10 cellular contexts compared by ENCODE assay signal in genomic region chr18:45517181-45517741, GRCh38.
A peak's percentile ranks its signal among the peaks of the same experiment; 100 is the strongest.
DNase-seq lines count a peak whose midpoint lies in the region; ATAC-seq and TF ChIP-seq lines count a peak whose summit lies in the region.
"Had no signal": no experiment of that assay in that cellular context is flagged by ENCODE, and none has a peak within 500 bp of the region (broad histone marks: within the 10 kb centered on the region; RNA-seq: fewer than 3 reads in every experiment).

No MANE protein-coding gene starts in this region.

- peak; percentile 84 to 85 for ATAC-seq in left cardiac atrium

- intact Hi-C loops in ascending aorta (cut with DNase I): loop anchor here (5.0 to 10.0 kb wide), 2 partner anchors 190 to 1398 kb away; partner anchors contain the start of genes KATNAL2 and PIAS2
- intact Hi-C loops in left cardiac atrium (cut with DNase I): no loop called here
- intact Hi-C loops in prostate gland (cut with DNase I): loop anchor here (10.0 kb wide), 1 partner anchor 262 kb away; no protein-coding TSS in a partner anchor

- H3K27me3 ChIP-seq in ascending aorta (no peaks in the 10 kb centered on the region), prostate gland (replicated peaks; ENCODE audit: insufficient read depth) (no peaks in the 10 kb centered on the region)

- H3K9me3 ChIP-seq in ascending aorta: no peaks in the 10 kb centered on the region
- H3K9me3 ChIP-seq in prostate gland: no peaks in the 10 kb centered on the region

- H3K36me3 ChIP-seq in ascending aorta: no peaks in the 10 kb centered on the region
- no peaks in the 10 kb centered on the region for H3K36me3 ChIP-seq in prostate gland

- H3K4me3 ChIP-seq in ascending aorta: peak overlapping the region in 1 of 2 donors; percentile 15
- no peak overlapping the region for H3K4me3 ChIP-seq in prostate gland

- no peak for TF ChIP-seq CTCF in ascending aorta (IDR thresholded peaks at IDR 0.05)
- no peak for TF ChIP-seq CTCF in prostate gland (IDR thresholded peaks at IDR 0.05)

- H3K27ac ChIP-seq in ascending aorta: peak overlapping the region; percentile 81 to 91
- peak overlapping the region; percentile 21 to 47 for H3K27ac ChIP-seq in prostate gland

- no peak for TF ChIP-seq POLR2A in prostate gland (IDR thresholded peaks at IDR 0.05)

- peaks cover 14 to 54% of the 10 kb centered on the region in 2 donors for H3K4me1 ChIP-seq in ascending aorta
- H3K4me1 ChIP-seq in prostate gland (replicated peaks): no peaks in the 10 kb centered on the region

- DNase-seq in AG08395 (ENCODE audit: low spot score) (peak; percentile 49), ascending aorta (ENCODE audit: low spot score in 2 of 2) (peak in 1 of 2 donors; percentile 88), left cardiac atrium (peak; percentile 55), prostate gland (ENCODE audit: low spot score) (no peak), DMS114 treated with DMSO at 0.1 percent for 48 hours (lab: John Stamatoyannopoulos, UW; ENCODE audit: unreplicated experiment) (no peak), glomerular visceral epithelial cell (ENCODE audit: extremely low spot score) (no peak), DMS153 treated with DMSO at 0.1 percent for 48 hours (lab: John Stamatoyannopoulos, UW; ENCODE audit: unreplicated experiment) (no peak)
- no peak for DNase-seq in stimulated activated naive CD4-positive, alpha-beta T cell (lab: John Stamatoyannopoulos, UW)
- DNase-seq: NCI-H345; stimulated activated CD4-positive, alpha-beta T cell treated with anti-CD3 and anti-CD28 coated beads, Interleukin-4, amount 100 ng/mL, for 4 hours had no signal

- 59% methylated on average over 11 of the region's 11 CpGs for WGBS in prostate gland

Comparison
In these comparisons a context has a peak if more than half of its experiments do, and no peak if none do; other contexts are left out.
1. DNase-seq: peak in AG08395 (single experiment) and left cardiac atrium (single experiment); none in prostate gland (single experiment), DMS114 treated with DMSO at 0.1 percent for 48 hours (single experiment), glomerular visceral epithelial cell (single experiment), stimulated activated naive CD4-positive, alpha-beta T cell (0 of 6) and DMS153 treated with DMSO at 0.1 percent for 48 hours (single experiment).
2. intact Hi-C loops: an anchor here in ascending aorta (5.0 to 10.0 kb wide) and prostate gland (10.0 kb wide); none called in left cardiac atrium.